In genomic region chr11:77056814-77057402, GRCh38 we compare ENCODE assay signal across 24 cellular contexts. TPM values are rescaled to one million over a fixed set of nuclear protein-coding genes. Genes with fewer than 3 reads are reported as not detected.
DNase-seq lines count a peak whose midpoint lies in the region; ATAC-seq, FAIRE-seq and TF ChIP-seq lines count a peak whose summit lies in the region.
"Had no signal": no experiment of that assay in that cellular context is flagged by ENCODE, and none has a peak within 500 bp of the region (broad histone marks: within the 10 kb centered on the region; RNA-seq: fewer than 3 reads in every experiment).

No MANE protein-coding gene starts in this region.

- ATAC-seq in Right ventricle myocardium inferior: no peak
- no peak for ATAC-seq in HCT116
- ATAC-seq in activated T-helper 17 cell treated with anti-CD3 and anti-CD28 coated beads, Interleukin-2, amount 50 U/mL, for 72 hours (replicated peaks): peak; percentile 72

- no peaks in the 10 kb centered on the region for H3K27me3 ChIP-seq in right atrium auricular region
- no peaks in the 10 kb centered on the region for H3K27me3 ChIP-seq in HCT116 (ENCODE audit: insufficient read depth, low read length)
- H3K27me3 ChIP-seq in small intestine (ENCODE audit: control insufficient read depth in 2 of 2, insufficient read depth in 2 of 2, low read length in 2 of 2): no peaks in the 10 kb centered on the region
- H3K27me3 ChIP-seq: BE2C had no signal

- no peak overlapping the region for H3K4me3 ChIP-seq in right atrium auricular region
- H3K4me3 ChIP-seq in HCT116 (replicated peaks in 1 of 2; ENCODE audit: low read depth in 1 of 2, low read length in 2 of 2): no peak overlapping the region
- no peak overlapping the region for H3K4me3 ChIP-seq in small intestine (ENCODE audit: low read depth in 1 of 2, low read length in 2 of 2)
- H3K4me3 ChIP-seq: GM23248, HAP-1 had no signal

- H3K9me2 ChIP-seq in HCT116 (ENCODE audit: insufficient read depth): no peaks in the 10 kb centered on the region

- H3K36me3 Mint-ChIP-seq in activated T-helper 17 cell treated with anti-CD3 and anti-CD28 coated beads, Interleukin-2, amount 50 U/mL, for 72 hours (ENCODE audit: low read depth): no peaks in the 10 kb centered on the region
- no peaks in the 10 kb centered on the region for H3K36me3 Mint-ChIP-seq in nephron progenitor cell (ENCODE audit: low read depth)
- H3K36me3 Mint-ChIP-seq: CD4-positive, CD25-positive, alpha-beta regulatory T cell; IgD-negative memory B cell had no signal

- no peak overlapping the region for H3K9ac ChIP-seq in HCT116 (ENCODE audit: low read length)
- H3K9ac ChIP-seq: GM23248 had no signal

- no peak for FAIRE-seq in small intestine (lab: Jason Lieb, UNC)
- FAIRE-seq: D721Med, GM12892, GM18507, HTR-8/SVneo had no signal

- intact Hi-C loops in Right ventricle myocardium inferior (cut with DNase I): no loop called here
- intact Hi-C loops in HCT116 (cut with micrococcal nuclease): no loop called here

- 83 to 89% (median 85%) methylated on average over 3 of the region's 3 CpGs for WGBS in small intestine, 3 donors

- H3K9me3 ChIP-seq in right atrium auricular region (peaks cover 0 to 21% of the 10 kb centered on the region in 2 donors), HCT116 (ENCODE audit: control insufficient read depth in 1 of 2, insufficient read depth in 1 of 2, low read depth in 1 of 2, low read length in 2 of 2) (peaks cover 4 to 13% of the 10 kb centered on the region in 2 experiments; a peak in 2 of 4 replicates), small intestine (ENCODE audit: control insufficient read depth, low read depth) (peaks cover 3% of the 10 kb centered on the region)

- TF ChIP-seq CTCF in right atrium auricular region (IDR thresholded peaks at IDR 0.05) (no peak), HCT116 (IDR thresholded peaks at IDR 0.05 in 2 of 3, conservative IDR thresholded peaks at IDR 0.05 in 1 of 3; ENCODE audit: borderline replicate concordance in 1 of 3, insufficient read depth in 1 of 3, low read depth in 2 of 3, low read length in 2 of 3) (no peak), nephron progenitor cell (IDR thresholded peaks at IDR 0.05) (no peak)

- RAD21 ChIA-PET in HCT116 (lab: Charles Lee; ENCODE audit: low non-redundant PET in 1 of 2, low total read pairs in 2 of 2, uncharacterized antibody in 2 of 2, unreplicated experiment in 2 of 2): no interaction called here

- H4K20me1 ChIP-seq in HCT116 (ENCODE audit: insufficient read depth): no peaks in the 10 kb centered on the region

- H2AFZ ChIP-seq in HCT116 (ENCODE audit: low read depth, low read length, poor library complexity, severe bottlenecking): no peak overlapping the region
- H2AFZ ChIP-seq: GM23248 had no signal

- BruUV-seq in HCT116 (replicated peaks; lab: Mats Ljungman, UMichigan): no TSS peak

- H3K4me2 ChIP-seq in HCT116 (ENCODE audit: low read length): no peak overlapping the region

- H3K27me3 Mint-ChIP-seq in activated T-helper 17 cell treated with anti-CD3 and anti-CD28 coated beads, Interleukin-2, amount 50 U/mL, for 72 hours: peaks cover 4% of the 10 kb centered on the region
- H3K27me3 Mint-ChIP-seq in nephron progenitor cell (ENCODE audit: low read depth, poor library complexity): peaks cover 7% of the 10 kb centered on the region

- no peaks in the 10 kb centered on the region for H3K4me1 ChIP-seq in right atrium auricular region
- H3K4me1 ChIP-seq in HCT116 (ENCODE audit: control insufficient read depth in 1 of 2, insufficient read depth in 2 of 2, low read length in 2 of 2): no peaks in the 10 kb centered on the region
- no peaks in the 10 kb centered on the region for H3K4me1 ChIP-seq in small intestine (ENCODE audit: control insufficient read depth in 2 of 2, insufficient read depth in 1 of 2, low read depth in 1 of 2, low read length in 1 of 2)
- H3K4me1 ChIP-seq: BE2C had no signal

- no peaks in the 10 kb centered on the region for H3K4me1 Mint-ChIP-seq in activated T-helper 17 cell treated with anti-CD3 and anti-CD28 coated beads, Interleukin-2, amount 50 U/mL, for 72 hours
- peaks cover 23% of the 10 kb centered on the region for H3K4me1 Mint-ChIP-seq in nephron progenitor cell
- H3K4me1 Mint-ChIP-seq: CD4-positive, CD25-positive, alpha-beta regulatory T cell; CD8-positive, alpha-beta memory T cell had no signal

- H3K27ac ChIP-seq in right atrium auricular region (no peak overlapping the region), HCT116 (ENCODE audit: low read depth, low read length) (no peak overlapping the region), small intestine (ENCODE audit: low read depth in 1 of 2, low read length in 1 of 2) (no peak overlapping the region)
- H3K27ac ChIP-seq: GM23248 had no signal

- no peak overlapping the region for H3K27ac Mint-ChIP-seq in activated T-helper 17 cell treated with anti-CD3 and anti-CD28 coated beads, Interleukin-2, amount 50 U/mL, for 72 hours
- H3K27ac Mint-ChIP-seq in nephron progenitor cell: no peak overlapping the region
- H3K27ac Mint-ChIP-seq: CD8-positive, alpha-beta memory T cell; HFFc6; IgD-negative memory B cell had no signal

- H3K36me3 ChIP-seq in right atrium auricular region (no peaks in the 10 kb centered on the region), HCT116 (ENCODE audit: control insufficient read depth in 1 of 2, insufficient read depth in 2 of 2, low read length in 2 of 2) (no peaks in the 10 kb centered on the region), small intestine (ENCODE audit: control insufficient read depth in 2 of 2, insufficient read depth in 2 of 2, low read length in 2 of 2) (no peaks in the 10 kb centered on the region)
- H3K36me3 ChIP-seq: BE2C, HAP-1 had no signal

- H3K79me2 ChIP-seq in HCT116 (ENCODE audit: insufficient read depth, low read length): no peaks in the 10 kb centered on the region

- no peak for TF ChIP-seq POLR2A in HCT116 (IDR thresholded peaks at IDR 0.05; ENCODE audit: borderline replicate concordance, extremely low read depth, insufficient read depth, insufficient read length)

- H3K9me3 Mint-ChIP-seq in activated T-helper 17 cell treated with anti-CD3 and anti-CD28 coated beads, Interleukin-2, amount 50 U/mL, for 72 hours: no peaks in the 10 kb centered on the region
- peaks cover 50% of the 10 kb centered on the region for H3K9me3 Mint-ChIP-seq in nephron progenitor cell

- POLR2A ChIA-PET in HCT116 (lab: Charles Lee): interaction anchor here (0.6 kb wide), 1 partner anchor 274 kb away, joined by 3 read pairs; no protein-coding TSS in a partner anchor

- no peak overlapping the region for H3K4me3 Mint-ChIP-seq in activated T-helper 17 cell treated with anti-CD3 and anti-CD28 coated beads, Interleukin-2, amount 50 U/mL, for 72 hours
- H3K4me3 Mint-ChIP-seq in nephron progenitor cell: no peak overlapping the region
- H3K4me3 Mint-ChIP-seq: CD4-positive, CD25-positive, alpha-beta regulatory T cell; CD8-positive, alpha-beta memory T cell; HFFc6; IgD-negative memory B cell had no signal

- DNase-seq in right atrium auricular region (ENCODE audit: low spot score) (peak; percentile 9), Right ventricle myocardium inferior (ENCODE audit: missing footprints) (no peak), HCT116 (ENCODE audit: low read depth, low spot score) (no peak), NCI-H1048 (lab: John Stamatoyannopoulos, UW) (no peak), nephron progenitor cell (no peak), small intestine (no peak)
- DNase-seq: ACHN; BE2C; C1 segment of cervical spinal cord; CD4-positive, CD25-positive, alpha-beta regulatory T cell; CD8-positive, alpha-beta memory T cell; COR-L47; GDM1; GM23248; HFFc6 had no signal

- no peak for TF ChIP-seq RAD21 in HCT116 (IDR thresholded peaks at IDR 0.05; ENCODE audit: low read depth)

- CTCF ChIA-PET in HCT116 (lab: Charles Lee): interaction anchor here (2.7 kb wide), 1 partner anchor 9 kb away, joined by 12 read pairs; no protein-coding TSS in a partner anchor

TF ChIP-seq in HCT116, 20 proteins besides CTCF, POLR2A, EP300 and RAD21:
- peak; percentile 46; the same call in 1 of the 2 replicates for TF ChIP-seq CBX3 (IDR thresholded peaks at IDR 0.05; ENCODE audit: low read depth)
- no peak for TF ChIP-seq EZH2phosphoT487 (IDR thresholded peaks at IDR 0.05; ENCODE audit: borderline replicate concordance)
- no peak for TF ChIP-seq POLR2AphosphoS5 (IDR thresholded peaks at IDR 0.05; ENCODE audit: low read depth, low read length)
- TF ChIP-seq TCF7L2 (IDR thresholded peaks at IDR 0.05; ENCODE audit: borderline replicate concordance, extremely low read depth, insufficient read depth, insufficient read length): no peak

RNA-seq across cellular contexts. Expression of gene CAPN5, which starts 9.9 kb away (rescaled TPM):
- total RNA-seq in right atrium auricular region (1 to 10 TPM; 2.6 to 4.0 TPM), Right ventricle myocardium inferior (3.7 TPM), HCT116 (2021; ENCODE audit: unreplicated experiment) (8.6 TPM)
- polyA plus RNA-seq in HCT116 (2012): 8.8 and 9.8 TPM in 2 replicates
- under 1 TPM; 0.19 to 0.93 TPM for total RNA-seq in activated T-helper 17 cell treated with anti-CD3 and anti-CD28 coated beads, Interleukin-2, amount 50 U/mL, for 72 hours
- polyA plus RNA-seq in small intestine: 10 to 100 TPM; 43.8 to 61.1 (median 48.6) TPM

RNA-seq across cellular contexts. Expression of gene B3GNT6, which starts 22.7 kb away (rescaled TPM):
- total RNA-seq in right atrium auricular region: not detected
- total RNA-seq in Right ventricle myocardium inferior: not detected
- total RNA-seq in HCT116 (2021; ENCODE audit: unreplicated experiment): not detected
- not detected in 2 replicates for polyA plus RNA-seq in HCT116 (2012)
- total RNA-seq in activated T-helper 17 cell treated with anti-CD3 and anti-CD28 coated beads, Interleukin-2, amount 50 U/mL, for 72 hours: not detected
- 1 to 10 TPM; 1.6 to 7.0 (median 2.0) TPM for polyA plus RNA-seq in small intestine
- total RNA-seq: A172; CD4-positive, CD25-positive, alpha-beta regulatory T cell; CD8-positive, alpha-beta memory T cell; GM23248; H4; HFFc6 had no signal
- polyA plus RNA-seq: CD4-positive, CD25-positive, alpha-beta regulatory T cell; CD8-positive, alpha-beta memory T cell; GM23248; IgD-negative memory B cell had no signal

RNA-seq across cellular contexts. Expression of gene OMP, which starts 45.7 kb away (rescaled TPM):
- total RNA-seq in right atrium auricular region: not detected
- not detected for total RNA-seq in Right ventricle myocardium inferior
- not detected for total RNA-seq in HCT116 (2021; ENCODE audit: unreplicated experiment)
- polyA plus RNA-seq in HCT116 (2012): 0.38 TPM in 1 of 2 replicates, not detected in the other
- not detected for total RNA-seq in activated T-helper 17 cell treated with anti-CD3 and anti-CD28 coated beads, Interleukin-2, amount 50 U/mL, for 72 hours
- polyA plus RNA-seq in small intestine: 1 to 10 TPM in 2 of 3 donors, not detected in 1; 1.5 to 2.7 TPM
- total RNA-seq: A172; CD4-positive, CD25-positive, alpha-beta regulatory T cell; CD8-positive, alpha-beta memory T cell; GM23248; H4 had no signal
- polyA plus RNA-seq: CD4-positive, CD25-positive, alpha-beta regulatory T cell; CD8-positive, alpha-beta memory T cell; GM23248; IgD-negative memory B cell had no signal
